In the genomic region with DNA sequence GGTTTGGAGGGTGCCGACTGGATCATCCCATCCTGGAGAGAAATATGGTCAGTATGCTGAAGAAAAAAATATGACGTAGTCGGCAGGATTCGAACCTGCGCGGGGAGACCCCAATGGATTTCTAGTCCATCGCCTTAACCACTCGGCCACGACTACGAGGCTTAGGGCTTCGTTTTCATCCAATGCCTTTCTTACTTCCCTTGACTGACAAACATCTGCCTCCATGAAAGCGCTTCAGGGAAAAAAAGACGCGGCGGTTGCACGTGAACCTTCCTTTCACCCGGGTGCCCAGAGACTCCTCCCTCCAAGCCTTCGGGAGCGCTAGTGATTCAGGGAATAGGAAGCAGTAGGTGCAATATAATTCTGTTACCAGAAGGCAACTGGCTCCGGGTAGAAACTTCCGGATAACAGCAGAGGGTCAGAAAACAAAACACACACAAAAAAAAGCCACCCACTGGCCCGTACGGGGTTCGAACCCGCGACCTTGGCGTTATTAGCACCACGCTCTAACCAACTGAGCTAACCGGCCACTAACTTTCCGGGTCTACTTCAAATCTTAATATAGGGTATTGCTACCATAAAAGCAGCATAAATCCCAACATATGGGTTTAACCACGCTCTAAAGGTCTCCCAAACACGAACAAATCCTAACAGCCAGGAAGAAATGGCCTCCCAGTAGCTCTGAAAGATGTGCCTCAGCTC, we compare ENCODE assay signal across 1 cellular context.
TF ChIP-seq lines count a peak whose summit lies in the region.

No MANE protein-coding gene starts in this region.

TF ChIP-seq in WTC11, 78 proteins besides CTCF, POLR2A, EP300 and RAD21 (continued from another document):
- TF ChIP-seq, protein P1, sequence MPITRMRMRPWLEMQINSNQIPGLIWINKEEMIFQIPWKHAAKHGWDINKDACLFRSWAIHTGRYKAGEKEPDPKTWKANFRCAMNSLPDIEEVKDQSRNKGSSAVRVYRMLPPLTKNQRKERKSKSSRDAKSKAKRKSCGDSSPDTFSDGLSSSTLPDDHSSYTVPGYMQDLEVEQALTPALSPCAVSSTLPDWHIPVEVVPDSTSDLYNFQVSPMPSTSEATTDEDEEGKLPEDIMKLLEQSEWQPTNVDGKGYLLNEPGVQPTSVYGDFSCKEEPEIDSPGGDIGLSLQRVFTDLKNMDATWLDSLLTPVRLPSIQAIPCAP (CRISPR knock-in tag; IDR thresholded peaks at IDR 0.05) = 0 out of 2 replicates have a peak, but pooled peaks have one; percentile 22
- TF ChIP-seq ZNF232 (CRISPR knock-in tag; IDR thresholded peaks at IDR 0.05) (no peak), USF1 (CRISPR knock-in tag; IDR thresholded peaks at IDR 0.05) (peak; percentile 35; the same call in 1 of the 2 replicates), MYBL2 (CRISPR knock-in tag; IDR thresholded peaks at IDR 0.05) (no peak), TEAD4 (CRISPR knock-in tag; IDR thresholded peaks at IDR 0.05) (0 out of 2 replicates have a peak, but pooled peaks have one; percentile 29), ELF4 (CRISPR knock-in tag; IDR thresholded peaks at IDR 0.05; ENCODE audit: low read depth) (no peak), MXD4 (CRISPR knock-in tag; IDR thresholded peaks at IDR 0.05; ENCODE audit: borderline replicate concordance) (no peak), RORB (CRISPR knock-in tag; IDR thresholded peaks at IDR 0.05) (peak; percentile 84; the same call in 1 of the 2 replicates), ERG (CRISPR knock-in tag; IDR thresholded peaks at IDR 0.05) (peak; percentile 85), SOX15 (CRISPR knock-in tag; IDR thresholded peaks at IDR 0.05) (no peak), FOXP4 (CRISPR knock-in tag; IDR thresholded peaks at IDR 0.05) (no peak), GRHL2 (CRISPR knock-in tag; IDR thresholded peaks at IDR 0.05; ENCODE audit: insufficient replicate concordance, severe bottlenecking) (no peak), SP1 (CRISPR knock-in tag; conservative IDR thresholded peaks at IDR 0.05) (0 out of 2 replicates have a peak, but pooled peaks have one; percentile 27), OVOL2 (CRISPR knock-in tag; IDR thresholded peaks at IDR 0.05; ENCODE audit: borderline replicate concordance) (peak; percentile 49; the same call in 1 of the 2 replicates), TEAD1 (CRISPR knock-in tag; IDR thresholded peaks at IDR 0.05) (no peak), ZNF532 (CRISPR knock-in tag; IDR thresholded peaks at IDR 0.05; ENCODE audit: borderline replicate concordance) (peak; percentile 92), MAX (CRISPR knock-in tag; IDR thresholded peaks at IDR 0.05) (no peak; the same call in 1 of the 2 replicates)
- TF ChIP-seq, protein P2, sequence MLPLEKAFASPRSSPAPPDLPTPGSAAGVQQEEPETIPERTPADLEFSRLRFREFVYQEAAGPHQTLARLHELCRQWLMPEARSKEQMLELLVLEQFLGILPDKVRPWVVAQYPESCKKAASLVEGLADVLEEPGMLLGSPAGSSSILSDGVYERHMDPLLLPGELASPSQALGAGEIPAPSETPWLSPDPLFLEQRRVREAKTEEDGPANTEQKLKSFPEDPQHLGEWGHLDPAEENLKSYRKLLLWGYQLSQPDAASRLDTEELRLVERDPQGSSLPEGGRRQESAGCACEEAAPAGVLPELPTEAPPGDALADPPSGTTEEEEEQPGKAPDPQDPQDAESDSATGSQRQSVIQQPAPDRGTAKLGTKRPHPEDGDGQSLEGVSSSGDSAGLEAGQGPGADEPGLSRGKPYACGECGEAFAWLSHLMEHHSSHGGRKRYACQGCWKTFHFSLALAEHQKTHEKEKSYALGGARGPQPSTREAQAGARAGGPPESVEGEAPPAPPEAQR (CRISPR knock-in tag; IDR thresholded peaks at IDR 0.05) = no peak
- TF ChIP-seq, protein P3, sequence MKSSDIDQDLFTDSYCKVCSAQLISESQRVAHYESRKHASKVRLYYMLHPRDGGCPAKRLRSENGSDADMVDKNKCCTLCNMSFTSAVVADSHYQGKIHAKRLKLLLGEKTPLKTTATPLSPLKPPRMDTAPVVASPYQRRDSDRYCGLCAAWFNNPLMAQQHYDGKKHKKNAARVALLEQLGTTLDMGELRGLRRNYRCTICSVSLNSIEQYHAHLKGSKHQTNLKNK (CRISPR knock-in tag; IDR thresholded peaks at IDR 0.05) = peak; percentile 95; the same call in 1 of the 2 replicates
- TF ChIP-seq, protein P4, sequence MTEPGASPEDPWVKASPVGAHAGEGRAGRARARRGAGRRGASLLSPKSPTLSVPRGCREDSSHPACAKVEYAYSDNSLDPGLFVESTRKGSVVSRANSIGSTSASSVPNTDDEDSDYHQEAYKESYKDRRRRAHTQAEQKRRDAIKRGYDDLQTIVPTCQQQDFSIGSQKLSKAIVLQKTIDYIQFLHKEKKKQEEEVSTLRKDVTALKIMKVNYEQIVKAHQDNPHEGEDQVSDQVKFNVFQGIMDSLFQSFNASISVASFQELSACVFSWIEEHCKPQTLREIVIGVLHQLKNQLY (CRISPR knock-in tag; IDR thresholded peaks at IDR 0.05) = 0 out of 2 replicates have a peak, but pooled peaks have one; percentile 24
- TF ChIP-seq, protein P5, sequence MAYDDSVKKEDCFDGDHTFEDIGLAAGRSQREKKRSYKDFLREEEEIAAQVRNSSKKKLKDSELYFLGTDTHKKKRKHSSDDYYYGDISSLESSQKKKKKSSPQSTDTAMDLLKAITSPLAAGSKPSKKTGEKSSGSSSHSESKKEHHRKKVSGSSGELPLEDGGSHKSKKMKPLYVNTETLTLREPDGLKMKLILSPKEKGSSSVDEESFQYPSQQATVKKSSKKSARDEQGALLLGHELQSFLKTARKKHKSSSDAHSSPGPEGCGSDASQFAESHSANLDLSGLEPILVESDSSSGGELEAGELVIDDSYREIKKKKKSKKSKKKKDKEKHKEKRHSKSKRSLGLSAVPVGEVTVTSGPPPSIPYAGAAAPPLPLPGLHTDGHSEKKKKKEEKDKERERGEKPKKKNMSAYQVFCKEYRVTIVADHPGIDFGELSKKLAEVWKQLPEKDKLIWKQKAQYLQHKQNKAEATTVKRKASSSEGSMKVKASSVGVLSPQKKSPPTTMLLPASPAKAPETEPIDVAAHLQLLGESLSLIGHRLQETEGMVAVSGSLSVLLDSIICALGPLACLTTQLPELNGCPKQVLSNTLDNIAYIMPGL (CRISPR knock-in tag; IDR thresholded peaks at IDR 0.05) = peak; percentile 99
TF ChIP-seq in WTC11: peak in this region for 23.
